ENCODE assay signal across 14 cellular contexts in the genomic region with DNA sequence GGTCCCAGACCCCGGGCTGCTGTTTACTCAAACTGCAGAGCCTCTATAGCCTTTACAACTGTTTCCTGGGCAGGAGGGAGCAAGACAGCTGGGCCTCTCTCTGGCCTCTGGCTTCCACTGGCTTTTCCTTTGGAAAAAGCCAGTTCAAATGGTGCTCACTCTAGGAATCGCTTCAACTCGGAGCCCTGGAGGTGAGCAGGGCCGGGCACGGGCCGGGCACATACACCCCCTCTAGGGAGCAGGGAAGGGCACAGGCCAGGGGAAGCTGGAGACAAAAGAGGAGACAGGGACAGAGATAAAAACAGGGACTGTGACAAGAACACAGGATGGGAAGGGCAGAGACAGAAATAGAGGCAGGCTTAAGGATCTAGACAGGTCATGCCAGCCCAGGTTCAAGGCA. TPM values are rescaled to one million over a fixed set of nuclear protein-coding genes. Genes with fewer than 3 reads are reported as not detected.
DNase-seq lines count a peak whose midpoint lies in the region; ATAC-seq and TF ChIP-seq lines count a peak whose summit lies in the region.
"Had no signal": no experiment of that assay in that cellular context is flagged by ENCODE, and none has a peak within 500 bp of the region (broad histone marks: within the 10 kb centered on the region; RNA-seq: fewer than 3 reads in every experiment).

No MANE protein-coding gene starts in this region.

- peaks cover 0 to 4% (median 0%) of the 10 kb centered on the region in 3 donors for H3K27me3 ChIP-seq in stomach
- H3K27me3 ChIP-seq in MG63 = no peaks in the 10 kb centered on the region

- 87 to 95% methylated on average over 6 of the region's 6 CpGs for WGBS in mesodermal cell (ENCODE audit: insufficient coverage in 2 of 2), 2 experiments
- WGBS in stomach, 5 donors = 33 to 59% (median 57%) methylated on average over 6 of the region's 6 CpGs

- no peak for TF ChIP-seq POLR2A in stomach (IDR thresholded peaks at IDR 0.05)

- H3K4me3 ChIP-seq in HFF-Myc (replicated peaks; ENCODE audit: low read depth, low read length) = peak overlapping the region; percentile 17
- no peak overlapping the region for H3K4me3 ChIP-seq in mesodermal cell (ENCODE audit: extremely low read depth, insufficient read depth, low read length, poor library complexity, severe bottlenecking)
- H3K4me3 ChIP-seq in stomach = peak overlapping the region; percentile 40 to 50 (median 46)
- no peak overlapping the region for H3K4me3 ChIP-seq in MG63

- intact Hi-C loops in stomach (cut with DNase I; ENCODE audit: low total_unique reads) = no loop called here

- H3K36me3 ChIP-seq in mesodermal cell (ENCODE audit: control insufficient read depth, insufficient read depth, low read length) = no peaks in the 10 kb centered on the region
- peaks cover 0 to 5% (median 0%) of the 10 kb centered on the region in 4 donors for H3K36me3 ChIP-seq in stomach
- no peaks in the 10 kb centered on the region for H3K36me3 ChIP-seq in MG63
- H3K36me3 ChIP-seq: WERI-Rb-1 had no signal

- no peak for TF ChIP-seq EP300 in stomach (IDR thresholded peaks at IDR 0.05)

- H3K27ac ChIP-seq in cingulate gyrus (ENCODE audit: low read depth, low read length) = peak overlapping the region; percentile 90
- H3K27ac ChIP-seq in mesodermal cell (ENCODE audit: low read depth, low read length, severe bottlenecking) = peak overlapping the region; percentile 31
- peak overlapping the region; percentile 78 to 90 (median 88) for H3K27ac ChIP-seq in stomach
- H3K27ac ChIP-seq: RWPE1 had no signal

- ATAC-seq in HG03469 (IDR thresholded peaks at IDR 0.05; ENCODE audit: unreplicated experiment) = no peak
- no peak for ATAC-seq in GM21367 (IDR thresholded peaks at IDR 0.05; ENCODE audit: unreplicated experiment)

- no peak for TF ChIP-seq CTCF in HFF-Myc (IDR thresholded peaks at IDR 0.05; ENCODE audit: low read depth, low read length, missing control alignments)
- TF ChIP-seq CTCF in stomach (IDR thresholded peaks at IDR 0.05) = no peak

- H3K9me3 ChIP-seq in mesodermal cell (ENCODE audit: control insufficient read depth, low read length) = no peaks in the 10 kb centered on the region
- no peaks in the 10 kb centered on the region for H3K9me3 ChIP-seq in stomach
- no peaks in the 10 kb centered on the region for H3K9me3 ChIP-seq in MG63

- DNase-seq in HFF-Myc (ENCODE audit: extremely low read depth, low read depth) (no peak), stomach (no peak), MG63 (no peak), NCI-H526 (lab: John Stamatoyannopoulos, UW) (no peak)
- DNase-seq: activated T-cell treated with anti-CD3 and anti-CD28 coated beads, Interleukin-2, amount 50 U/mL, for 24 hours; CD4-positive, alpha-beta T cell; NCI-H345; stimulated activated naive CD4-positive, alpha-beta T cell treated with Interleukin-2 at 50 U/mL for 16 hours; WERI-Rb-1 had no signal

- H3K4me1 ChIP-seq in mesodermal cell (ENCODE audit: control insufficient read depth, insufficient read depth, low read length, poor library complexity, severe bottlenecking) (peaks cover 15% of the 10 kb centered on the region), stomach (peaks cover 0 to 29% (median 13%) of the 10 kb centered on the region in 4 donors)

RNA-seq across cellular contexts. Expression of gene IRAG1, which starts 0.8 kb away (rescaled TPM):
- polyA plus RNA-seq in mesodermal cell (2013, experiment 1 of 2) = 7.7 TPM
- 6.5 TPM for polyA plus RNA-seq in mesodermal cell (2013, experiment 2 of 2)
- 10 to 100 TPM; 24.6 to 60.7 (median 40.3) TPM for total RNA-seq in stomach
- 10 to 100 TPM; 12.7 to 17.2 (median 17.1) TPM for polyA plus RNA-seq in stomach
- not detected in 2 replicates for total RNA-seq in MG63 (2014; rRNA removed; shearing (Covaris generic); ENCODE audit: low replicate concordance)
- total RNA-seq: CD4-positive, alpha-beta T cell had no signal

RNA-seq across cellular contexts. Expression of gene CTR9, which starts 58.3 kb away (rescaled TPM):
- polyA plus RNA-seq in mesodermal cell (2013, experiment 1 of 2) = 33.8 TPM
- 33.3 TPM for polyA plus RNA-seq in mesodermal cell (2013, experiment 2 of 2)
- total RNA-seq in stomach = 10 to 100 TPM in 3 of 5 donors, 1 to 10 TPM in 2; 9.3 to 39.5 (median 21.9) TPM
- polyA plus RNA-seq in stomach = 10 to 100 TPM in 2 of 3 donors, 1 to 10 TPM in 1; 9.1 to 10.4 (median 10.4) TPM
- 7.6 and 7.8 TPM in 2 replicates for total RNA-seq in MG63 (2014; rRNA removed; shearing (Covaris generic); ENCODE audit: low replicate concordance)

Comparison
In these comparisons a context has a peak if more than half of its experiments do, and no peak if none do; other contexts are left out.
1. H3K4me3 ChIP-seq: peak in HFF-Myc (single experiment) and stomach (4 of 4); none in mesodermal cell (single experiment) and MG63 (single experiment).
2. H3K27ac ChIP-seq: peak in every context shown above with its lines; median percentile 90 in cingulate gyrus; 88 in stomach; 31 in mesodermal cell.
3. RNA of gene IRAG1, which starts 0.8 kb away (total RNA-seq): 24.6 to 60.7 TPM in stomach; not detected in MG63; every median in the first group is over 10 times any median in the second.